1 cellular context compared by ENCODE assay signal in the genomic region with DNA sequence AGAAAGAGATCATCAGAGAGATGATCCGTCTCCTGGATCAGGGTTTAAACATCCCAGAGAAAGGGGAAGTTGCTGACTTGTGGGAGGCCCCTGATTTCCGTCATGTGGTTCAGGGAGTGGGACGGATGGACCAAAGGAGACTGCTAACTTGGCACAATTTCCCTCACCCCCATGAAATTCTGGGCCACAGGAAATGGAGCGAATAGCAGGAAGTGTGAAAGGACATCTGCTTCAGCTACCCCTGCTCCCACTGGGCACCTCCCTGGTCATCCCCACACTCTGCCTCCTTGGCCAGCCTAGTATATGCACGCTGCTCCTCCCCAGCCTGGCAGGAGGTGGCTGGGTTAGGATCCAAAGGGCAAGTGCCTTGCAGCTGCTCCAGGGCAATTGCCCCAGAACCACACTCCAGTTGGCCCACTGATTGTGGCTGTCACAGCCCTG.
TF ChIP-seq lines count a peak whose summit lies in the region.

No MANE protein-coding gene starts in this region.

TF ChIP-seq in GM12878, 131 proteins besides CTCF, POLR2A, EP300 and RAD21:
- TF ChIP-seq POLR2AphosphoS2 (IDR thresholded peaks at IDR 0.05; ENCODE audit: low read depth, low read length): no peak
- no peak for TF ChIP-seq CHD1 (IDR thresholded peaks at IDR 0.05; ENCODE audit: low read depth, low read length)
- TF ChIP-seq DPF2 (IDR thresholded peaks at IDR 0.05): peak; percentile 46; the same call in 1 of the 2 replicates
- TF ChIP-seq IKZF1 (conservative IDR thresholded peaks at IDR 0.05): peak; percentile 56
- 0 out of 2 replicates have a peak, but pooled peaks have one; percentile 23 for TF ChIP-seq GATAD2B (conservative IDR thresholded peaks at IDR 0.05; ENCODE audit: low read depth)
- peak; percentile 25 to 38; a peak in 2 of 4 replicates for TF ChIP-seq IKZF2 (IDR thresholded peaks at IDR 0.05)
- 0 out of 2 replicates have a peak, but pooled peaks have one; percentile 14 for TF ChIP-seq RUNX3 (IDR thresholded peaks at IDR 0.05; ENCODE audit: low read length)
- peak; percentile 32; the same call in 1 of the 2 replicates for TF ChIP-seq ZNF687 (IDR thresholded peaks at IDR 0.05)
- TF ChIP-seq NKRF (conservative IDR thresholded peaks at IDR 0.05): no peak
- TF ChIP-seq EED (IDR thresholded peaks at IDR 0.05; ENCODE audit: low read depth): peak; percentile 52; the same call in 1 of the 2 replicates
